In the genomic region with DNA sequence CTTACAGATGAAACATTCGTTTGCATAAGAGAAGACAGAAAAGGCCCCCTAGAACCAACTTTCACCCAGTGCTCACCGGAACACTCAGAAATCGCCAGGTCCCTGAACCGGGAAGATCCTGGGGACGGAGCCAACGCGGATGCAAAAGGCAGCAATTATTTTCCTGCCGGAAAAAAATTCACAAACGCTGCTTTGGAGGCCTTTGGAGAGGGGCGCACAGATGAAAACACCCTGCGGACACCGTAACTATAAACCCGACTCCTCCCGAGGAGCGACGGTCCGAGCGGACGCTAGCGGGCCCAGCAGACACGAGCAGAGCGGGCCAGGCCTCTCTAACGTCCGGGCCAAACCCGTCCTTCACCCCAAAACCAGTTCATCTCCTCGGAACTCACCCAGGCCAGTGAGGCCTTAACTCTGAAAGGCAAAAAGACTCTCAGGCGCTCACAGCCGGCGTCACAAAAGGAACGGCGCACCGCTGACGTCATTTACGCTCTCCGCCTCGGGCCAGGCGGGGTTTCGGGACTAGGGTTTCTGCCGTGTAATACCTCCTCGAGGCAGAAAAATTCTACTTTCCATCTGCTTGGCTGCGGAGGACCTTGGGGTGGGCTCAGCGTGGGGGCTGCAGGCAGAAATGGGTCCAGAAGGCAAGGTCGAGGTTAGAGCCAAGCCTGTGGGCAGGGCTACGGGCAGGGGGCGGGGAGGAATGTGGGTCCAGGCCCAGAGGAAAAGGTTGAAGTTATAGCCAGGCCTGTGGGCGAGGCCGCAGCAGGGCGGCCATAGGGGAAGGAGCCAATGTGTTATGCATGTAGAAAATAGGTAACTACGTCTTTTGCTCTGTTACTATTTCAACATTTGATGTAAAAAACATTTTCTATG, we compare ENCODE assay signal across 1 cellular context.
A peak's percentile ranks its signal among the peaks of the same experiment; 100 is the strongest.
TF ChIP-seq lines count a peak whose summit lies in the region.

A gene (minus strand): TSS at position 463 of the 876 bp plus-strand sequence. CDS start 2,413 bp downstream, outside the sequence.

TF ChIP-seq in WTC11, 78 proteins besides CTCF, POLR2A, EP300 and RAD21 (continued from another document):
- no peak for TF ChIP-seq CBFB (CRISPR knock-in tag; IDR thresholded peaks at IDR 0.05; ENCODE audit: low read depth)
- peak; percentile 98 for TF ChIP-seq CREM (CRISPR knock-in tag; IDR thresholded peaks at IDR 0.05)
- TF ChIP-seq PRRX2 (CRISPR knock-in tag; IDR thresholded peaks at IDR 0.05), result no peak
- TF ChIP-seq, protein P1, sequence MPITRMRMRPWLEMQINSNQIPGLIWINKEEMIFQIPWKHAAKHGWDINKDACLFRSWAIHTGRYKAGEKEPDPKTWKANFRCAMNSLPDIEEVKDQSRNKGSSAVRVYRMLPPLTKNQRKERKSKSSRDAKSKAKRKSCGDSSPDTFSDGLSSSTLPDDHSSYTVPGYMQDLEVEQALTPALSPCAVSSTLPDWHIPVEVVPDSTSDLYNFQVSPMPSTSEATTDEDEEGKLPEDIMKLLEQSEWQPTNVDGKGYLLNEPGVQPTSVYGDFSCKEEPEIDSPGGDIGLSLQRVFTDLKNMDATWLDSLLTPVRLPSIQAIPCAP (CRISPR knock-in tag; IDR thresholded peaks at IDR 0.05), result no peak
- TF ChIP-seq JAZF1 (CRISPR knock-in tag; IDR thresholded peaks at IDR 0.05), result no peak
- TF ChIP-seq, protein P2, sequence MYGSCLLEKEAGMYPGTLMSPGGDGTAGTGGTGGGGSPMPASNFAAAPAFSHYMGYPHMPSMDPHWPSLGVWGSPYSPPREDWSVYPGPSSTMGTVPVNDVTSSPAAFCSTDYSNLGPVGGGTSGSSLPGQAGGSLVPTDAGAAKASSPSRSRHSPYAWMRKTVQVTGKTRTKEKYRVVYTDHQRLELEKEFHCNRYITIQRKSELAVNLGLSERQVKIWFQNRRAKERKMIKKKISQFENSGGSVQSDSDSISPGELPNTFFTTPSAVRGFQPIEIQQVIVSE (CRISPR knock-in tag; IDR thresholded peaks at IDR 0.05; ENCODE audit: borderline replicate concordance), result no peak
- TF ChIP-seq, protein P3, sequence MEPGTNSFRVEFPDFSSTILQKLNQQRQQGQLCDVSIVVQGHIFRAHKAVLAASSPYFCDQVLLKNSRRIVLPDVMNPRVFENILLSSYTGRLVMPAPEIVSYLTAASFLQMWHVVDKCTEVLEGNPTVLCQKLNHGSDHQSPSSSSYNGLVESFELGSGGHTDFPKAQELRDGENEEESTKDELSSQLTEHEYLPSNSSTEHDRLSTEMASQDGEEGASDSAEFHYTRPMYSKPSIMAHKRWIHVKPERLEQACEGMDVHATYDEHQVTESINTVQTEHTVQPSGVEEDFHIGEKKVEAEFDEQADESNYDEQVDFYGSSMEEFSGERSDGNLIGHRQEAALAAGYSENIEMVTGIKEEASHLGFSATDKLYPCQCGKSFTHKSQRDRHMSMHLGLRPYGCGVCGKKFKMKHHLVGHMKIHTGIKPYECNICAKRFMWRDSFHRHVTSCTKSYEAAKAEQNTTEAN (CRISPR knock-in tag; IDR thresholded peaks at IDR 0.05), result no peak
- no peak for TF ChIP-seq NR1H2 (CRISPR knock-in tag; IDR thresholded peaks at IDR 0.05)
- TF ChIP-seq, protein P4, sequence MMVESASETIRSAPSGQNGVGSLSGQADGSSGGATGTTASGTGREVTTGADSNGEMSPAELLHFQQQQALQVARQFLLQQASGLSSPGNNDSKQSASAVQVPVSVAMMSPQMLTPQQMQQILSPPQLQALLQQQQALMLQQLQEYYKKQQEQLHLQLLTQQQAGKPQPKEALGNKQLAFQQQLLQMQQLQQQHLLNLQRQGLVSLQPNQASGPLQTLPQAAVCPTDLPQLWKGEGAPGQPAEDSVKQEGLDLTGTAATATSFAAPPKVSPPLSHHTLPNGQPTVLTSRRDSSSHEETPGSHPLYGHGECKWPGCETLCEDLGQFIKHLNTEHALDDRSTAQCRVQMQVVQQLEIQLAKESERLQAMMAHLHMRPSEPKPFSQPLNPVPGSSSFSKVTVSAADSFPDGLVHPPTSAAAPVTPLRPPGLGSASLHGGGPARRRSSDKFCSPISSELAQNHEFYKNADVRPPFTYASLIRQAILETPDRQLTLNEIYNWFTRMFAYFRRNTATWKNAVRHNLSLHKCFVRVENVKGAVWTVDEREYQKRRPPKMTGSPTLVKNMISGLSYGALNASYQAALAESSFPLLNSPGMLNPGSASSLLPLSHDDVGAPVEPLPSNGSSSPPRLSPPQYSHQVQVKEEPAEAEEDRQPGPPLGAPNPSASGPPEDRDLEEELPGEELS (CRISPR knock-in tag; IDR thresholded peaks at IDR 0.05), result peak; percentile 40; the same call in 1 of the 2 replicates
- peak; percentile 51; the same call in 1 of the 2 replicates for TF ChIP-seq TEAD1 (CRISPR knock-in tag; IDR thresholded peaks at IDR 0.05)
- no peak for TF ChIP-seq NR2C2 (CRISPR knock-in tag; IDR thresholded peaks at IDR 0.05)
- TF ChIP-seq OVOL2 (CRISPR knock-in tag; IDR thresholded peaks at IDR 0.05; ENCODE audit: borderline replicate concordance), result no peak
- TF ChIP-seq, protein P5, sequence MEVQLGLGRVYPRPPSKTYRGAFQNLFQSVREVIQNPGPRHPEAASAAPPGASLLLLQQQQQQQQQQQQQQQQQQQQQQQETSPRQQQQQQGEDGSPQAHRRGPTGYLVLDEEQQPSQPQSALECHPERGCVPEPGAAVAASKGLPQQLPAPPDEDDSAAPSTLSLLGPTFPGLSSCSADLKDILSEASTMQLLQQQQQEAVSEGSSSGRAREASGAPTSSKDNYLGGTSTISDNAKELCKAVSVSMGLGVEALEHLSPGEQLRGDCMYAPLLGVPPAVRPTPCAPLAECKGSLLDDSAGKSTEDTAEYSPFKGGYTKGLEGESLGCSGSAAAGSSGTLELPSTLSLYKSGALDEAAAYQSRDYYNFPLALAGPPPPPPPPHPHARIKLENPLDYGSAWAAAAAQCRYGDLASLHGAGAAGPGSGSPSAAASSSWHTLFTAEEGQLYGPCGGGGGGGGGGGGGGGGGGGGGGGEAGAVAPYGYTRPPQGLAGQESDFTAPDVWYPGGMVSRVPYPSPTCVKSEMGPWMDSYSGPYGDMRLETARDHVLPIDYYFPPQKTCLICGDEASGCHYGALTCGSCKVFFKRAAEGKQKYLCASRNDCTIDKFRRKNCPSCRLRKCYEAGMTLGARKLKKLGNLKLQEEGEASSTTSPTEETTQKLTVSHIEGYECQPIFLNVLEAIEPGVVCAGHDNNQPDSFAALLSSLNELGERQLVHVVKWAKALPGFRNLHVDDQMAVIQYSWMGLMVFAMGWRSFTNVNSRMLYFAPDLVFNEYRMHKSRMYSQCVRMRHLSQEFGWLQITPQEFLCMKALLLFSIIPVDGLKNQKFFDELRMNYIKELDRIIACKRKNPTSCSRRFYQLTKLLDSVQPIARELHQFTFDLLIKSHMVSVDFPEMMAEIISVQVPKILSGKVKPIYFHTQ (CRISPR knock-in tag; IDR thresholded peaks at IDR 0.05), result no peak
- TF ChIP-seq RELA (CRISPR knock-in tag; IDR thresholded peaks at IDR 0.05; ENCODE audit: borderline replicate concordance), result 0 out of 2 replicates have a peak, but pooled peaks have one; percentile 25
- no peak for TF ChIP-seq ZNF121 (CRISPR knock-in tag; IDR thresholded peaks at IDR 0.05)
- TF ChIP-seq NFATC4 (CRISPR knock-in tag; IDR thresholded peaks at IDR 0.05), result no peak
- peak; percentile 71; the same call in 1 of the 2 replicates for TF ChIP-seq ZBTB21 (CRISPR knock-in tag; IDR thresholded peaks at IDR 0.05; ENCODE audit: borderline replicate concordance)
- TF ChIP-seq, protein P6, sequence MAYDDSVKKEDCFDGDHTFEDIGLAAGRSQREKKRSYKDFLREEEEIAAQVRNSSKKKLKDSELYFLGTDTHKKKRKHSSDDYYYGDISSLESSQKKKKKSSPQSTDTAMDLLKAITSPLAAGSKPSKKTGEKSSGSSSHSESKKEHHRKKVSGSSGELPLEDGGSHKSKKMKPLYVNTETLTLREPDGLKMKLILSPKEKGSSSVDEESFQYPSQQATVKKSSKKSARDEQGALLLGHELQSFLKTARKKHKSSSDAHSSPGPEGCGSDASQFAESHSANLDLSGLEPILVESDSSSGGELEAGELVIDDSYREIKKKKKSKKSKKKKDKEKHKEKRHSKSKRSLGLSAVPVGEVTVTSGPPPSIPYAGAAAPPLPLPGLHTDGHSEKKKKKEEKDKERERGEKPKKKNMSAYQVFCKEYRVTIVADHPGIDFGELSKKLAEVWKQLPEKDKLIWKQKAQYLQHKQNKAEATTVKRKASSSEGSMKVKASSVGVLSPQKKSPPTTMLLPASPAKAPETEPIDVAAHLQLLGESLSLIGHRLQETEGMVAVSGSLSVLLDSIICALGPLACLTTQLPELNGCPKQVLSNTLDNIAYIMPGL (CRISPR knock-in tag; IDR thresholded peaks at IDR 0.05), result no peak
